15 cellular contexts compared by ENCODE assay signal in genomic region chr16:52963471-52963870, GRCh38.
DNase-seq lines count a peak whose midpoint lies in the region; ATAC-seq, FAIRE-seq and TF ChIP-seq lines count a peak whose summit lies in the region.
"Had no signal": no experiment of that assay in that cellular context is flagged by ENCODE, and none has a peak within 500 bp of the region (broad histone marks: within the 10 kb centered on the region; RNA-seq: fewer than 3 reads in every experiment).

No MANE protein-coding gene starts in this region.

- no peak overlapping the region for H2AFZ ChIP-seq in astrocyte (ENCODE audit: low read depth, low read length)

- H3K36me3 ChIP-seq in HAP-1 (replicated peaks) (no peaks in the 10 kb centered on the region), astrocyte (ENCODE audit: insufficient read depth, low read length) (no peaks in the 10 kb centered on the region), iPS-20b (ENCODE audit: insufficient read depth, low read depth, low read length) (no peaks in the 10 kb centered on the region)

- no peaks in the 10 kb centered on the region for H3K79me2 ChIP-seq in astrocyte (ENCODE audit: insufficient read depth, low read length)

- H3K4me1 Mint-ChIP-seq in astrocyte (ENCODE audit: low read depth, unreplicated experiment), result peaks cover 9% of the 10 kb centered on the region
- no peaks in the 10 kb centered on the region for H3K4me1 Mint-ChIP-seq in natural killer cell treated with Interleukin-12 subunit alpha and Interleukin-12 subunit beta and Interleukin-15 and Interleukin-18, amount 100 ng/mL, for 72 hours (ENCODE audit: low read depth in 2 of 2)
- H3K4me1 Mint-ChIP-seq: CD14-positive monocyte had no signal

- no peaks in the 10 kb centered on the region for H3K9me3 ChIP-seq in HAP-1
- no peaks in the 10 kb centered on the region for H3K9me3 ChIP-seq in astrocyte (ENCODE audit: insufficient read depth, low read depth, low read length)
- H3K9me3 ChIP-seq in iPS-20b (ENCODE audit: insufficient read depth, low read depth, low read length), result no peaks in the 10 kb centered on the region

- peaks cover 15% of the 10 kb centered on the region for H3K4me1 ChIP-seq in HAP-1
- no peaks in the 10 kb centered on the region for H3K4me1 ChIP-seq in astrocyte (ENCODE audit: insufficient read depth, low read length)
- H3K4me1 ChIP-seq in iPS-20b (ENCODE audit: insufficient read depth, low read length), result peaks cover 9% of the 10 kb centered on the region

- H3K27ac ChIP-seq in astrocyte (ENCODE audit: low read depth, low read length), result no peak overlapping the region
- H3K27ac ChIP-seq in iPS-20b (ENCODE audit: low read length), result no peak overlapping the region

- ATAC-seq in natural killer cell treated with Interleukin-12 subunit alpha and Interleukin-12 subunit beta and Interleukin-15 and Interleukin-18, amount 100 ng/mL, for 72 hours, result no peak
- ATAC-seq in omental fat pad (ENCODE audit: low FRiP score), result no peak
- ATAC-seq: Panc1 had no signal

- H4K20me1 ChIP-seq in astrocyte (ENCODE audit: insufficient read depth, low read length), result no peaks in the 10 kb centered on the region

- no peak for FAIRE-seq in astrocyte (lab: Jason Lieb, UNC)

- no peak overlapping the region for H3K4me2 ChIP-seq in astrocyte (ENCODE audit: low read length)

- no peak overlapping the region for H3K4me3 Mint-ChIP-seq in astrocyte (ENCODE audit: unreplicated experiment)
- H3K4me3 Mint-ChIP-seq in natural killer cell treated with Interleukin-12 subunit alpha and Interleukin-12 subunit beta and Interleukin-15 and Interleukin-18, amount 100 ng/mL, for 72 hours, result no peak overlapping the region
- H3K4me3 Mint-ChIP-seq: CD14-positive monocyte had no signal

- H3K27me3 ChIP-seq in HAP-1 (ENCODE audit: low read depth) (no peaks in the 10 kb centered on the region), astrocyte (ENCODE audit: insufficient read depth, low read length) (no peaks in the 10 kb centered on the region), iPS-20b (ENCODE audit: insufficient read depth, low read length) (no peaks in the 10 kb centered on the region)

- no peaks in the 10 kb centered on the region for H3K9me3 Mint-ChIP-seq in astrocyte (ENCODE audit: unreplicated experiment)
- H3K9me3 Mint-ChIP-seq in natural killer cell treated with Interleukin-12 subunit alpha and Interleukin-12 subunit beta and Interleukin-15 and Interleukin-18, amount 100 ng/mL, for 72 hours, result no peaks in the 10 kb centered on the region

- peak overlapping the region; percentile 84 for H3K27ac Mint-ChIP-seq in astrocyte (ENCODE audit: unreplicated experiment)
- H3K27ac Mint-ChIP-seq in natural killer cell treated with Interleukin-12 subunit alpha and Interleukin-12 subunit beta and Interleukin-15 and Interleukin-18, amount 100 ng/mL, for 72 hours, result no peak overlapping the region
- H3K27ac Mint-ChIP-seq: CD14-positive monocyte had no signal

- no peak overlapping the region for H3K4me3 ChIP-seq in HAP-1
- H3K4me3 ChIP-seq in astrocyte (ENCODE audit: insufficient read depth, low read depth, low read length), result no peak overlapping the region
- no peak overlapping the region for H3K4me3 ChIP-seq in iPS-20b (ENCODE audit: low read length)

- no peak for TF ChIP-seq CTCF in astrocyte (IDR thresholded peaks at IDR 0.05; ENCODE audit: insufficient read depth, low read depth, low read length)
- no peak for TF ChIP-seq CTCF in omental fat pad (IDR thresholded peaks at IDR 0.05)

- H3K9ac ChIP-seq in astrocyte (ENCODE audit: low read length), result no peak overlapping the region
- 0 out of 2 replicates have a peak overlapping the region, but pooled peaks have one; percentile 45 for H3K9ac ChIP-seq in iPS-20b (ENCODE audit: low read depth, low read length)

- no peaks in the 10 kb centered on the region for H3K36me3 Mint-ChIP-seq in astrocyte (ENCODE audit: low read depth, unreplicated experiment)
- no peaks in the 10 kb centered on the region for H3K36me3 Mint-ChIP-seq in natural killer cell treated with Interleukin-12 subunit alpha and Interleukin-12 subunit beta and Interleukin-15 and Interleukin-18, amount 100 ng/mL, for 72 hours
- H3K36me3 Mint-ChIP-seq: CD14-positive monocyte had no signal

- DNase-seq in Ammon's horn (ENCODE audit: low spot score), result peak; percentile 11
- DNase-seq in HAP-1 (ENCODE audit: low spot score in 2 of 2), result peak; percentile 45 to 78
- DNase-seq in astrocyte (ENCODE audit: low read depth), result no peak
- DNase-seq in natural killer cell treated with Interleukin-12 subunit alpha and Interleukin-12 subunit beta and Interleukin-15 and Interleukin-18, amount 100 ng/mL, for 72 hours (ENCODE audit: low spot score), result no peak
- no peak for DNase-seq in omental fat pad (ENCODE audit: low spot score)
- no peak for DNase-seq in DMS114 treated with DMSO at 0.1 percent for 48 hours (lab: John Stamatoyannopoulos, UW; ENCODE audit: unreplicated experiment)
- no peak for DNase-seq in iPS-NIHi7 (ENCODE audit: extremely low spot score)
- DNase-seq: DMS 273 treated with DMSO at 0.1 percent for 48 hours, EL, H7, NCI-H187 treated with DMSO at 0.1 percent for 48 hours, NCI-H524 treated with DMSO at 0.1 percent for 48 hours had no signal

- H3K27me3 Mint-ChIP-seq in astrocyte (ENCODE audit: low read depth, unreplicated experiment), result no peaks in the 10 kb centered on the region
- peaks cover 16 to 22% of the 10 kb centered on the region in 2 donors for H3K27me3 Mint-ChIP-seq in natural killer cell treated with Interleukin-12 subunit alpha and Interleukin-12 subunit beta and Interleukin-15 and Interleukin-18, amount 100 ng/mL, for 72 hours

- in situ Hi-C loops in HAP-1 (cut with MboI; ENCODE audit: low sequenced_read_pairs), result no loop called here

Comparison
In these comparisons a context has a peak if more than half of its experiments do, and no peak if none do; other contexts are left out.
1. DNase-seq: peak in Ammon's horn (single experiment) and HAP-1 (2 of 2); none in astrocyte (single experiment), natural killer cell treated with Interleukin-12 subunit alpha and Interleukin-12 subunit beta and Interleukin-15 and Interleukin-18, amount 100 ng/mL, for 72 hours (single experiment), omental fat pad (single experiment), DMS114 treated with DMSO at 0.1 percent for 48 hours (single experiment) and iPS-NIHi7 (single experiment).